1 cellular context compared by ENCODE assay signal in the genomic region with DNA sequence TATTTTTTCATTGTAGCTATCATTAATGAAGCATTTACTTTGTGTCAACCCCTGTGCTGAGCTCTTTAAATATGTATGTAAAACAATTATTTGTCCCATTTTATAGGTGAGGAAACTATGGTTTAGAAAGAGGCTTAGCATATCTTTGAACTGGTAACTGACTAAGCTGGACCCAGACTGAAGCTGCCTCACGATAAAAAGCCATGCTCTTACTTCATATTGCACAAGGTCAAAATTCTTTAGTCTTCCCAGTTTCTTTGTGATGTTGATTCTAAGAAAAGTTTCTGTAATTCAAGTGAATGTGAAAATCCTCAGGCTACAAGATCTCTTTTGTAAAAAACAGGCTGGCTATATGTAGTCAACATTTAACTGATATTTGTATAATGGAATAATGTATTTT.
TF ChIP-seq lines count a peak whose summit lies in the region.

No MANE protein-coding gene starts in this region.

TF ChIP-seq in GM23338, 12 proteins besides CTCF, POLR2A, EP300 and RAD21 (continued from another document):
- no peak for TF ChIP-seq ZNF114 (CRISPR knock-in tag; IDR thresholded peaks at IDR 0.05)
